14 cellular contexts compared by ENCODE assay signal in genomic region chr6:163491901-163492300, GRCh38.
DNase-seq lines count a peak whose midpoint lies in the region; ATAC-seq and TF ChIP-seq lines count a peak whose summit lies in the region.
"Had no signal": no experiment of that assay in that cellular context is flagged by ENCODE, and none has a peak within 500 bp of the region (broad histone marks: within the 10 kb centered on the region; RNA-seq: fewer than 3 reads in every experiment).

No MANE protein-coding gene starts in this region.

- H3F3A ChIP-seq in smooth muscle cell (ENCODE audit: low read depth), result no peaks in the 10 kb centered on the region

- H2AFZ ChIP-seq in smooth muscle cell (ENCODE audit: low read depth), result no peak overlapping the region
- H2AFZ ChIP-seq: PC-9 had no signal

- no peak overlapping the region for H3K27ac ChIP-seq in right lobe of liver
- H3K27ac ChIP-seq in smooth muscle cell (ENCODE audit: low read depth), result peak overlapping the region; percentile 67
- no peak overlapping the region for H3K27ac ChIP-seq in RWPE1
- H3K27ac ChIP-seq: PC-9 had no signal

- no peak overlapping the region for H3K9ac ChIP-seq in smooth muscle cell (ENCODE audit: low read depth)

- H4K20me1 ChIP-seq in smooth muscle cell (ENCODE audit: low read depth), result peaks cover 100% of the 10 kb centered on the region

- H3K36me3 ChIP-seq in right lobe of liver (no peaks in the 10 kb centered on the region), smooth muscle cell (ENCODE audit: low read depth) (no peaks in the 10 kb centered on the region)

- H3K4me1 ChIP-seq in right lobe of liver (peaks cover 0 to 27% (median 10%) of the 10 kb centered on the region in 4 donors), smooth muscle cell (ENCODE audit: low read depth) (peaks cover 13% of the 10 kb centered on the region)

- peaks cover 100% of the 10 kb centered on the region for H3K79me2 ChIP-seq in smooth muscle cell (ENCODE audit: low read depth)

- no peak overlapping the region for H3K4me2 ChIP-seq in smooth muscle cell
- H3K4me2 ChIP-seq: PC-9 had no signal

- CTCF ChIA-PET in RWPE1 (lab: Yijun Ruan, JAX), result interaction anchor here (0.5 kb wide), 1 partner anchor 1436 kb away, joined by 3 read pairs; no protein-coding TSS in a partner anchor

- H3K27me3 ChIP-seq in right lobe of liver (no peaks in the 10 kb centered on the region), smooth muscle cell (ENCODE audit: low read depth) (no peaks in the 10 kb centered on the region)

- POLR2A ChIA-PET in RWPE1 (lab: Yijun Ruan, JAX; ENCODE audit: low non-redundant PET), result no interaction called here

- TF ChIP-seq POLR2A in right lobe of liver (IDR thresholded peaks at IDR 0.05), result no peak

- intact Hi-C loops in right lobe of liver (cut with DNase I), result no loop called here

- peak; percentile 27 for DNase-seq in NCI-H82 (lab: John Stamatoyannopoulos, UW)
- no peak for DNase-seq in NCI-H82 treated with DMSO at 0.1 percent for 48 hours (lab: John Stamatoyannopoulos, UW; ENCODE audit: unreplicated experiment)
- DNase-seq in LNCaP clone FGC (ENCODE audit: low read depth), result no peak
- DNase-seq in right lobe of liver, result no peak
- DNase-seq in smooth muscle cell (lab: John Stamatoyannopoulos, UW; ENCODE audit: unreplicated experiment), result no peak
- no peak for DNase-seq in RWPE1 (ENCODE audit: low spot score)
- DNase-seq in C1 segment of cervical spinal cord (lab: John Stamatoyannopoulos, UW), result no peak
- no peak for DNase-seq in COLO668 (lab: John Stamatoyannopoulos, UW; ENCODE audit: unreplicated experiment)
- DNase-seq: 8988T, NCI-H1105 treated with DMSO at 0.1 percent for 48 hours, NCI-H1694 treated with DMSO at 0.1 percent for 48 hours, NCI-H524, PC-9 had no signal

- 39% methylated on average over 4 of the region's 4 CpGs for WGBS in right lobe of liver (ENCODE audit: insufficient coverage, low coverage, low lambda C conversion rate, missing lambda C conversion rate)
- 90% methylated on average over 4 of the region's 4 CpGs for WGBS in smooth muscle cell (ENCODE audit: low lambda C conversion rate)

- TF ChIP-seq CTCF in LNCaP clone FGC (IDR thresholded peaks at IDR 0.05; ENCODE audit: control insufficient read depth, extremely low read depth, insufficient read depth) (no peak), right lobe of liver (IDR thresholded peaks at IDR 0.05) (no peak), smooth muscle cell (IDR thresholded peaks at IDR 0.05; ENCODE audit: borderline replicate concordance, insufficient read depth, poor library complexity, severe bottlenecking) (no peak), RWPE1 (conservative IDR thresholded peaks at IDR 0.05; ENCODE audit: low read depth) (no peak)

- H3K4me3 ChIP-seq in LNCaP clone FGC (ENCODE audit: low read depth, low read length), result peak overlapping the region; percentile 28; the same call in 1 of the 2 replicates
- H3K4me3 ChIP-seq in right lobe of liver, result no peak overlapping the region
- H3K4me3 ChIP-seq in smooth muscle cell, result no peak overlapping the region
- H3K4me3 ChIP-seq: K562, PC-9 had no signal

- H3K9me3 ChIP-seq in right lobe of liver (no peaks in the 10 kb centered on the region), smooth muscle cell (replicated peaks; ENCODE audit: low read depth) (no peaks in the 10 kb centered on the region)

- ATAC-seq in right lobe of liver, result peak in 3 of 4 donors; percentile 24 to 53 (median 53)
- ATAC-seq: K562 had no signal
